2 cellular contexts compared by ENCODE assay signal in the genomic region with DNA sequence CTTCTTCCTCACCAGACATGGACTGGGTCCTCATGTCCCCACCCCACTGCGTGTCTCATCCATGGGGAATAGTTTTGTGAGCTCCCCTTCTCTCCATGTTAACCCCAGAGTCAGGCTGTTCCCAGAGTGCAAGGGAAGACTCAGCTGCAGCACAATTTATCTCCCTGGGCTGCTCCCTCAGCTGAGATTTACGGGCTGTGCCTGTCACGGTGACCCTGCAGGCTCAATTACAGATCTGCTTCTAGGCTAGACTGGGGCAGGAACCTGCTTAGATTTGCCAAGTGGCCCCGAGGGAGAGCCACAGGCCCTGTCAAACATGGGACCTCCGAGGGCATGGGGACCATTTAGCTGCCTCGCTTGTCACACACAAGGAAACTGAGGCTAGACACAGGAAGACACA.
TF ChIP-seq lines count a peak whose summit lies in the region.

No MANE protein-coding gene starts in this region.

TF ChIP-seq in K562, 482 proteins besides CTCF, POLR2A, EP300 and RAD21 (continued from another document and continues in another):
- TF ChIP-seq PBX2 (CRISPR knock-in tag; IDR thresholded peaks at IDR 0.05; ENCODE audit: low read depth) (no peak), PBX2 (tag; conservative IDR thresholded peaks at IDR 0.05; ENCODE audit: low read depth) (peak; percentile 76), ZNF778 (CRISPR knock-in tag; IDR thresholded peaks at IDR 0.05) (no peak), NR4A1 (CRISPR knock-in tag; IDR thresholded peaks at IDR 0.05) (no peak), NR4A1 (tag; IDR thresholded peaks at IDR 0.05) (no peak), TFAM (CRISPR knock-in tag; conservative IDR thresholded peaks at IDR 0.05) (no peak), NONO (IDR thresholded peaks at IDR 0.05; ENCODE audit: low read depth in 2 of 2, low read length in 1 of 2) (no peak), HMGXB4 (CRISPR knock-in tag; IDR thresholded peaks at IDR 0.05) (no peak), MEIS2 (IDR thresholded peaks at IDR 0.05; ENCODE audit: partially characterized antibody) (peak; percentile 43), PHB2 (IDR thresholded peaks at IDR 0.05; ENCODE audit: low read depth) (no peak), DIDO1 (tag; IDR thresholded peaks at IDR 0.05; ENCODE audit: low read depth) (no peak), ZKSCAN8 (CRISPR knock-in tag; IDR thresholded peaks at IDR 0.05) (no peak), ZNF398 (CRISPR knock-in tag; IDR thresholded peaks at IDR 0.05) (no peak), MTA3 (IDR thresholded peaks at IDR 0.05; ENCODE audit: borderline replicate concordance) (no peak), MED1 (CRISPR knock-in tag; IDR thresholded peaks at IDR 0.05; ENCODE audit: borderline replicate concordance) (no peak), TCF15 (CRISPR knock-in tag; IDR thresholded peaks at IDR 0.05) (no peak), ZNF780A (CRISPR knock-in tag; IDR thresholded peaks at IDR 0.05) (no peak)
- TF ChIP-seq, protein P1, sequence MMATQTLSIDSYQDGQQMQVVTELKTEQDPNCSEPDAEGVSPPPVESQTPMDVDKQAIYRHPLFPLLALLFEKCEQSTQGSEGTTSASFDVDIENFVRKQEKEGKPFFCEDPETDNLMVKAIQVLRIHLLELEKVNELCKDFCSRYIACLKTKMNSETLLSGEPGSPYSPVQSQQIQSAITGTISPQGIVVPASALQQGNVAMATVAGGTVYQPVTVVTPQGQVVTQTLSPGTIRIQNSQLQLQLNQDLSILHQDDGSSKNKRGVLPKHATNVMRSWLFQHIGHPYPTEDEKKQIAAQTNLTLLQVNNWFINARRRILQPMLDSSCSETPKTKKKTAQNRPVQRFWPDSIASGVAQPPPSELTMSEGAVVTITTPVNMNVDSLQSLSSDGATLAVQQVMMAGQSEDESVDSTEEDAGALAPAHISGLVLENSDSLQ (IDR thresholded peaks at IDR 0.05) = peak; percentile 38; the same call in 1 of the 2 replicates

TF ChIP-seq in WTC11, 78 proteins besides CTCF, POLR2A, EP300 and RAD21 (continued from another document):
- TF ChIP-seq, protein P2, sequence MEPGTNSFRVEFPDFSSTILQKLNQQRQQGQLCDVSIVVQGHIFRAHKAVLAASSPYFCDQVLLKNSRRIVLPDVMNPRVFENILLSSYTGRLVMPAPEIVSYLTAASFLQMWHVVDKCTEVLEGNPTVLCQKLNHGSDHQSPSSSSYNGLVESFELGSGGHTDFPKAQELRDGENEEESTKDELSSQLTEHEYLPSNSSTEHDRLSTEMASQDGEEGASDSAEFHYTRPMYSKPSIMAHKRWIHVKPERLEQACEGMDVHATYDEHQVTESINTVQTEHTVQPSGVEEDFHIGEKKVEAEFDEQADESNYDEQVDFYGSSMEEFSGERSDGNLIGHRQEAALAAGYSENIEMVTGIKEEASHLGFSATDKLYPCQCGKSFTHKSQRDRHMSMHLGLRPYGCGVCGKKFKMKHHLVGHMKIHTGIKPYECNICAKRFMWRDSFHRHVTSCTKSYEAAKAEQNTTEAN (CRISPR knock-in tag; IDR thresholded peaks at IDR 0.05) = no peak
- TF ChIP-seq, protein P3, sequence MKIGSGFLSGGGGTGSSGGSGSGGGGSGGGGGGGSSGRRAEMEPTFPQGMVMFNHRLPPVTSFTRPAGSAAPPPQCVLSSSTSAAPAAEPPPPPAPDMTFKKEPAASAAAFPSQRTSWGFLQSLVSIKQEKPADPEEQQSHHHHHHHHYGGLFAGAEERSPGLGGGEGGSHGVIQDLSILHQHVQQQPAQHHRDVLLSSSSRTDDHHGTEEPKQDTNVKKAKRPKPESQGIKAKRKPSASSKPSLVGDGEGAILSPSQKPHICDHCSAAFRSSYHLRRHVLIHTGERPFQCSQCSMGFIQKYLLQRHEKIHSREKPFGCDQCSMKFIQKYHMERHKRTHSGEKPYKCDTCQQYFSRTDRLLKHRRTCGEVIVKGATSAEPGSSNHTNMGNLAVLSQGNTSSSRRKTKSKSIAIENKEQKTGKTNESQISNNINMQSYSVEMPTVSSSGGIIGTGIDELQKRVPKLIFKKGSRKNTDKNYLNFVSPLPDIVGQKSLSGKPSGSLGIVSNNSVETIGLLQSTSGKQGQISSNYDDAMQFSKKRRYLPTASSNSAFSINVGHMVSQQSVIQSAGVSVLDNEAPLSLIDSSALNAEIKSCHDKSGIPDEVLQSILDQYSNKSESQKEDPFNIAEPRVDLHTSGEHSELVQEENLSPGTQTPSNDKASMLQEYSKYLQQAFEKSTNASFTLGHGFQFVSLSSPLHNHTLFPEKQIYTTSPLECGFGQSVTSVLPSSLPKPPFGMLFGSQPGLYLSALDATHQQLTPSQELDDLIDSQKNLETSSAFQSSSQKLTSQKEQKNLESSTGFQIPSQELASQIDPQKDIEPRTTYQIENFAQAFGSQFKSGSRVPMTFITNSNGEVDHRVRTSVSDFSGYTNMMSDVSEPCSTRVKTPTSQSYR (CRISPR knock-in tag; IDR thresholded peaks at IDR 0.05) = no peak
- no peak for TF ChIP-seq ZNF671 (CRISPR knock-in tag; IDR thresholded peaks at IDR 0.05)
- TF ChIP-seq, protein P4, sequence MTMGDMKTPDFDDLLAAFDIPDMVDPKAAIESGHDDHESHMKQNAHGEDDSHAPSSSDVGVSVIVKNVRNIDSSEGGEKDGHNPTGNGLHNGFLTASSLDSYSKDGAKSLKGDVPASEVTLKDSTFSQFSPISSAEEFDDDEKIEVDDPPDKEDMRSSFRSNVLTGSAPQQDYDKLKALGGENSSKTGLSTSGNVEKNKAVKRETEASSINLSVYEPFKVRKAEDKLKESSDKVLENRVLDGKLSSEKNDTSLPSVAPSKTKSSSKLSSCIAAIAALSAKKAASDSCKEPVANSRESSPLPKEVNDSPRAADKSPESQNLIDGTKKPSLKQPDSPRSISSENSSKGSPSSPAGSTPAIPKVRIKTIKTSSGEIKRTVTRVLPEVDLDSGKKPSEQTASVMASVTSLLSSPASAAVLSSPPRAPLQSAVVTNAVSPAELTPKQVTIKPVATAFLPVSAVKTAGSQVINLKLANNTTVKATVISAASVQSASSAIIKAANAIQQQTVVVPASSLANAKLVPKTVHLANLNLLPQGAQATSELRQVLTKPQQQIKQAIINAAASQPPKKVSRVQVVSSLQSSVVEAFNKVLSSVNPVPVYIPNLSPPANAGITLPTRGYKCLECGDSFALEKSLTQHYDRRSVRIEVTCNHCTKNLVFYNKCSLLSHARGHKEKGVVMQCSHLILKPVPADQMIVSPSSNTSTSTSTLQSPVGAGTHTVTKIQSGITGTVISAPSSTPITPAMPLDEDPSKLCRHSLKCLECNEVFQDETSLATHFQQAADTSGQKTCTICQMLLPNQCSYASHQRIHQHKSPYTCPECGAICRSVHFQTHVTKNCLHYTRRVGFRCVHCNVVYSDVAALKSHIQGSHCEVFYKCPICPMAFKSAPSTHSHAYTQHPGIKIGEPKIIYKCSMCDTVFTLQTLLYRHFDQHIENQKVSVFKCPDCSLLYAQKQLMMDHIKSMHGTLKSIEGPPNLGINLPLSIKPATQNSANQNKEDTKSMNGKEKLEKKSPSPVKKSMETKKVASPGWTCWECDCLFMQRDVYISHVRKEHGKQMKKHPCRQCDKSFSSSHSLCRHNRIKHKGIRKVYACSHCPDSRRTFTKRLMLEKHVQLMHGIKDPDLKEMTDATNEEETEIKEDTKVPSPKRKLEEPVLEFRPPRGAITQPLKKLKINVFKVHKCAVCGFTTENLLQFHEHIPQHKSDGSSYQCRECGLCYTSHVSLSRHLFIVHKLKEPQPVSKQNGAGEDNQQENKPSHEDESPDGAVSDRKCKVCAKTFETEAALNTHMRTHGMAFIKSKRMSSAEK (CRISPR knock-in tag; IDR thresholded peaks at IDR 0.05; ENCODE audit: borderline replicate concordance) = no peak
- no peak for TF ChIP-seq ZNF219 (CRISPR knock-in tag; IDR thresholded peaks at IDR 0.05; ENCODE audit: borderline replicate concordance)
- TF ChIP-seq, protein P5, sequence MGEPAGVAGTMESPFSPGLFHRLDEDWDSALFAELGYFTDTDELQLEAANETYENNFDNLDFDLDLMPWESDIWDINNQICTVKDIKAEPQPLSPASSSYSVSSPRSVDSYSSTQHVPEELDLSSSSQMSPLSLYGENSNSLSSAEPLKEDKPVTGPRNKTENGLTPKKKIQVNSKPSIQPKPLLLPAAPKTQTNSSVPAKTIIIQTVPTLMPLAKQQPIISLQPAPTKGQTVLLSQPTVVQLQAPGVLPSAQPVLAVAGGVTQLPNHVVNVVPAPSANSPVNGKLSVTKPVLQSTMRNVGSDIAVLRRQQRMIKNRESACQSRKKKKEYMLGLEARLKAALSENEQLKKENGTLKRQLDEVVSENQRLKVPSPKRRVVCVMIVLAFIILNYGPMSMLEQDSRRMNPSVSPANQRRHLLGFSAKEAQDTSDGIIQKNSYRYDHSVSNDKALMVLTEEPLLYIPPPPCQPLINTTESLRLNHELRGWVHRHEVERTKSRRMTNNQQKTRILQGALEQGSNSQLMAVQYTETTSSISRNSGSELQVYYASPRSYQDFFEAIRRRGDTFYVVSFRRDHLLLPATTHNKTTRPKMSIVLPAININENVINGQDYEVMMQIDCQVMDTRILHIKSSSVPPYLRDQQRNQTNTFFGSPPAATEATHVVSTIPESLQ (CRISPR knock-in tag; IDR thresholded peaks at IDR 0.05) = no peak
- TF ChIP-seq RELA (CRISPR knock-in tag; IDR thresholded peaks at IDR 0.05; ENCODE audit: borderline replicate concordance) = no peak
- TF ChIP-seq, protein P6, sequence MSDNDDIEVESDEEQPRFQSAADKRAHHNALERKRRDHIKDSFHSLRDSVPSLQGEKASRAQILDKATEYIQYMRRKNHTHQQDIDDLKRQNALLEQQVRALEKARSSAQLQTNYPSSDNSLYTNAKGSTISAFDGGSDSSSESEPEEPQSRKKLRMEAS (CRISPR knock-in tag; IDR thresholded peaks at IDR 0.05) = no peak
- no peak for TF ChIP-seq SP1 (CRISPR knock-in tag; conservative IDR thresholded peaks at IDR 0.05)
- TF ChIP-seq ZNF425 (CRISPR knock-in tag; conservative IDR thresholded peaks at IDR 0.05) = no peak
- no peak for TF ChIP-seq NR3C1 (CRISPR knock-in tag; conservative IDR thresholded peaks at IDR 0.05; ENCODE audit: low read depth)
- no peak for TF ChIP-seq IRF2 (CRISPR knock-in tag; IDR thresholded peaks at IDR 0.05; ENCODE audit: borderline replicate concordance, low read depth)
- TF ChIP-seq, protein P7, sequence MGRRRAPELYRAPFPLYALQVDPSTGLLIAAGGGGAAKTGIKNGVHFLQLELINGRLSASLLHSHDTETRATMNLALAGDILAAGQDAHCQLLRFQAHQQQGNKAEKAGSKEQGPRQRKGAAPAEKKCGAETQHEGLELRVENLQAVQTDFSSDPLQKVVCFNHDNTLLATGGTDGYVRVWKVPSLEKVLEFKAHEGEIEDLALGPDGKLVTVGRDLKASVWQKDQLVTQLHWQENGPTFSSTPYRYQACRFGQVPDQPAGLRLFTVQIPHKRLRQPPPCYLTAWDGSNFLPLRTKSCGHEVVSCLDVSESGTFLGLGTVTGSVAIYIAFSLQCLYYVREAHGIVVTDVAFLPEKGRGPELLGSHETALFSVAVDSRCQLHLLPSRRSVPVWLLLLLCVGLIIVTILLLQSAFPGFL (CRISPR knock-in tag; IDR thresholded peaks at IDR 0.05; ENCODE audit: borderline replicate concordance) = no peak
- no peak for TF ChIP-seq ATF1 (CRISPR knock-in tag; IDR thresholded peaks at IDR 0.05)
- TF ChIP-seq ZMAT4 (CRISPR knock-in tag; IDR thresholded peaks at IDR 0.05) = no peak
- TF ChIP-seq, protein P8, sequence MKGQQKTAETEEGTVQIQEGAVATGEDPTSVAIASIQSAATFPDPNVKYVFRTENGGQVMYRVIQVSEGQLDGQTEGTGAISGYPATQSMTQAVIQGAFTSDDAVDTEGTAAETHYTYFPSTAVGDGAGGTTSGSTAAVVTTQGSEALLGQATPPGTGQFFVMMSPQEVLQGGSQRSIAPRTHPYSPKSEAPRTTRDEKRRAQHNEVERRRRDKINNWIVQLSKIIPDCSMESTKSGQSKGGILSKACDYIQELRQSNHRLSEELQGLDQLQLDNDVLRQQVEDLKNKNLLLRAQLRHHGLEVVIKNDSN (CRISPR knock-in tag; IDR thresholded peaks at IDR 0.05) = no peak
